Comparison of ENCODE assay signal across 1 cellular context in genomic region chr1:111199881-111200801, GRCh38.
A peak's percentile ranks its signal among the peaks of the same experiment; 100 is the strongest.
TF ChIP-seq lines count a peak whose summit lies in the region.

Gene DENND2D, minus strand, starts transcription at chr1:111200646. Its CDS starts 187 bp downstream, at chr1:111200459.

TF ChIP-seq in GM12878, 131 proteins besides CTCF, POLR2A, EP300 and RAD21 (continued from another document and continues in another):
- TF ChIP-seq ATF2 (IDR thresholded peaks at IDR 0.05; ENCODE audit: low read length) (no peak), NBN (IDR thresholded peaks at IDR 0.05) (peak; percentile 90), POU2F2 (IDR thresholded peaks at IDR 0.05; ENCODE audit: borderline replicate concordance, low read depth, low read length) (peak; percentile 87; the same call in 2 of the 3 replicates), EZH2 (IDR thresholded peaks at IDR 0.05; ENCODE audit: borderline replicate concordance, control insufficient read depth, low read depth, low read length) (no peak), ZBTB40 (IDR thresholded peaks at IDR 0.05; ENCODE audit: borderline replicate concordance) (no peak; the same call in 1 of the 2 replicates), ZZZ3 (IDR thresholded peaks at IDR 0.05; ENCODE audit: control insufficient read depth, insufficient read length, low read depth) (no peak), EGR1 (IDR thresholded peaks at IDR 0.05; ENCODE audit: borderline replicate concordance in 1 of 2, low read depth in 2 of 2, low read length in 2 of 2) (0 out of 3 replicates have a peak, but pooled peaks of 1 of the 2 experiments have one; percentile 11), TARDBP (IDR thresholded peaks at IDR 0.05; ENCODE audit: borderline replicate concordance) (no peak), NFXL1 (IDR thresholded peaks at IDR 0.05; ENCODE audit: borderline replicate concordance) (no peak), MLLT1 (IDR thresholded peaks at IDR 0.05) (peak; percentile 99), TCF3 (IDR thresholded peaks at IDR 0.05; ENCODE audit: borderline replicate concordance, insufficient read depth, low read depth, low read length) (peak; percentile 53; the same call in 1 of the 2 replicates), REST (IDR thresholded peaks at IDR 0.05; ENCODE audit: low read depth, low read length) (peak; percentile 11; the same call in 1 of the 2 replicates), GATAD2B (conservative IDR thresholded peaks at IDR 0.05; ENCODE audit: low read depth) (peak; percentile 40; the same call in 1 of the 2 replicates), RELB (IDR thresholded peaks at IDR 0.05; ENCODE audit: low read depth) (peak; percentile 73; the same call in 1 of the 2 replicates), SRF (IDR thresholded peaks at IDR 0.05; ENCODE audit: low read depth in 2 of 2, low read length in 2 of 2) (no peak), SP1 (IDR thresholded peaks at IDR 0.05; ENCODE audit: low read depth, low read length) (peak; percentile 30), RB1 (IDR thresholded peaks at IDR 0.05; ENCODE audit: borderline replicate concordance) (no peak; the same call in 1 of the 2 replicates), FOXM1 (IDR thresholded peaks at IDR 0.05; ENCODE audit: low read depth, low read length) (no peak), RELA (IDR thresholded peaks at IDR 0.05; ENCODE audit: borderline replicate concordance, partially characterized antibody) (no peak), PRDM15 (CRISPR knock-in tag; IDR thresholded peaks at IDR 0.05) (no peak), POLR2AphosphoS5 (IDR thresholded peaks at IDR 0.05; ENCODE audit: low read length) (peak; percentile 98), NFIC (IDR thresholded peaks at IDR 0.05; ENCODE audit: low read depth, low read length) (no peak), KLF5 (IDR thresholded peaks at IDR 0.05; ENCODE audit: partially characterized antibody) (peak; percentile 83), MTA3 (IDR thresholded peaks at IDR 0.05; ENCODE audit: borderline replicate concordance, low read length) (no peak), RFX5 (IDR thresholded peaks at IDR 0.05; ENCODE audit: low read depth, low read length) (no peak), YY1 (IDR thresholded peaks at IDR 0.05; ENCODE audit: low read depth, low read length) (0 out of 2 replicates have a peak, but pooled peaks have one; percentile 20), STAT1 (conservative IDR thresholded peaks at IDR 0.05) (no peak), NKRF (conservative IDR thresholded peaks at IDR 0.05) (peak; percentile 34; the same call in 1 of the 2 replicates), CEBPZ (IDR thresholded peaks at IDR 0.05; ENCODE audit: low read depth, low read length) (no peak), SIN3A (IDR thresholded peaks at IDR 0.05; ENCODE audit: low read depth, low read length) (peak; percentile 68; the same call in 1 of the 2 replicates), PML (IDR thresholded peaks at IDR 0.05; ENCODE audit: low read length) (no peak)
